In genomic region chr11:62428871-62429601, GRCh38 we compare ENCODE assay signal across 19 cellular contexts. TPM values are rescaled to one million over a fixed set of nuclear protein-coding genes. Genes with fewer than 3 reads are reported as not detected.
A peak's percentile ranks its signal among the peaks of the same experiment; 100 is the strongest.
DNase-seq lines count a peak whose midpoint lies in the region; ATAC-seq and TF ChIP-seq lines count a peak whose summit lies in the region.
"Had no signal": no experiment of that assay in that cellular context is flagged by ENCODE, and none has a peak within 500 bp of the region (broad histone marks: within the 10 kb centered on the region; RNA-seq: fewer than 3 reads in every experiment).

No MANE protein-coding gene starts in this region.

- peaks cover 19% of the 10 kb centered on the region for H3K4me1 ChIP-seq in RWPE2 (ENCODE audit: insufficient read depth, poor library complexity, severe bottlenecking)

- H3K27me3 ChIP-seq in RWPE2 (ENCODE audit: insufficient read depth, poor library complexity, severe bottlenecking) = no peaks in the 10 kb centered on the region
- H3K27me3 ChIP-seq: colonic mucosa had no signal

- no peaks in the 10 kb centered on the region for H3K36me3 ChIP-seq in RWPE2 (ENCODE audit: low read depth)
- H3K36me3 ChIP-seq: colonic mucosa, spleen had no signal

- H3K27ac Mint-ChIP-seq in activated CD8-positive, alpha-beta T cell treated with anti-CD3 and anti-CD28 coated beads, Interleukin-2, amount 10 ng/mL, durations not matched to agents 7 days and 5 days = peak overlapping the region; percentile 6
- no peak overlapping the region for H3K27ac Mint-ChIP-seq in activated CD8-positive, alpha-beta T cell treated with anti-CD3 and anti-CD28 coated beads for 36 hours
- H3K27ac Mint-ChIP-seq in stimulated activated naive CD8-positive, alpha-beta T cell treated with anti-CD3 and anti-CD28 coated beads, Interleukin-15, amount 100 ng/mL, for 72 hours = peak overlapping the region; percentile 57 to 83

- peaks cover 80% of the 10 kb centered on the region for H3K4me1 Mint-ChIP-seq in activated CD8-positive, alpha-beta T cell treated with anti-CD3 and anti-CD28 coated beads, Interleukin-2, amount 10 ng/mL, durations not matched to agents 7 days and 5 days (ENCODE audit: low read depth)
- H3K4me1 Mint-ChIP-seq in activated CD8-positive, alpha-beta T cell treated with anti-CD3 and anti-CD28 coated beads for 36 hours (ENCODE audit: low read depth) = peaks cover 45% of the 10 kb centered on the region
- peaks cover 64% of the 10 kb centered on the region for H3K4me1 Mint-ChIP-seq in stimulated activated naive CD8-positive, alpha-beta T cell treated with anti-CD3 and anti-CD28 coated beads, Interleukin-15, amount 100 ng/mL, for 72 hours

- H3K9me3 Mint-ChIP-seq in activated CD8-positive, alpha-beta T cell treated with anti-CD3 and anti-CD28 coated beads, Interleukin-2, amount 10 ng/mL, durations not matched to agents 7 days and 5 days (ENCODE audit: insufficient read depth) = no peaks in the 10 kb centered on the region
- no peaks in the 10 kb centered on the region for H3K9me3 Mint-ChIP-seq in activated CD8-positive, alpha-beta T cell treated with anti-CD3 and anti-CD28 coated beads for 36 hours
- H3K9me3 Mint-ChIP-seq in stimulated activated naive CD8-positive, alpha-beta T cell treated with anti-CD3 and anti-CD28 coated beads, Interleukin-15, amount 100 ng/mL, for 72 hours = no peaks in the 10 kb centered on the region

- no peak for TF ChIP-seq CTCF in activated CD8-positive, alpha-beta T cell treated with anti-CD3 and anti-CD28 coated beads for 36 hours (IDR thresholded peaks at IDR 0.05)
- TF ChIP-seq CTCF in RWPE2 (IDR thresholded peaks at IDR 0.05; ENCODE audit: poor library complexity, severe bottlenecking) (no peak), fibroblast of villous mesenchyme (IDR thresholded peaks at IDR 0.05; ENCODE audit: insufficient read depth, low read depth, low read length) (no peak)

- intact Hi-C loops in activated CD8-positive, alpha-beta T cell treated with anti-CD3 and anti-CD28 coated beads for 36 hours (cut with micrococcal nuclease) = loop anchor here (5.0 kb wide), 1 partner anchor 128 kb away; no protein-coding TSS in a partner anchor

- no peaks in the 10 kb centered on the region for H3K27me3 Mint-ChIP-seq in activated CD8-positive, alpha-beta T cell treated with anti-CD3 and anti-CD28 coated beads, Interleukin-2, amount 10 ng/mL, durations not matched to agents 7 days and 5 days (ENCODE audit: low read depth)
- H3K27me3 Mint-ChIP-seq in activated CD8-positive, alpha-beta T cell treated with anti-CD3 and anti-CD28 coated beads for 36 hours = peaks cover 4% of the 10 kb centered on the region
- H3K27me3 Mint-ChIP-seq in stimulated activated naive CD8-positive, alpha-beta T cell treated with anti-CD3 and anti-CD28 coated beads, Interleukin-15, amount 100 ng/mL, for 72 hours = peaks cover 9% of the 10 kb centered on the region

- H3K4me3 ChIP-seq in RWPE2 (ENCODE audit: severe bottlenecking) (no peak overlapping the region), fibroblast of villous mesenchyme (ENCODE audit: low read depth, low read length) (no peak overlapping the region)
- H3K4me3 ChIP-seq: colonic mucosa, mucosa of descending colon, spleen had no signal

- CTCF ChIA-PET in activated CD8-positive, alpha-beta T cell treated with anti-CD3 and anti-CD28 coated beads, Interleukin-2, amount 10 ng/mL, durations not matched to agents 7 days and 5 days (lab: Charles Lee) = interaction anchor here (0.9 to 9.3 kb wide), 6 partner anchors 27 to 162 kb away, joined by 3 to 294 read pairs (median 11); partner anchors contain the start of genes AHNAK and TUT1
- CTCF ChIA-PET in activated CD8-positive, alpha-beta T cell treated with anti-CD3 and anti-CD28 coated beads for 36 hours (lab: Charles Lee) = interaction anchor here (0.8 to 11.5 kb wide), 4 partner anchors 34 to 112 kb away, joined by 3 to 186 read pairs (median 6); no protein-coding TSS in a partner anchor

- no peak for DNase-seq in activated CD8-positive, alpha-beta T cell treated with anti-CD3 and anti-CD28 coated beads, Interleukin-2, amount 10 ng/mL, durations not matched to agents 7 days and 5 days
- DNase-seq in activated CD8-positive, alpha-beta T cell treated with anti-CD3 and anti-CD28 coated beads for 36 hours = no peak
- no peak for DNase-seq in RWPE2 (ENCODE audit: low spot score)
- DNase-seq in fibroblast of villous mesenchyme (ENCODE audit: low read depth) = peak; percentile 51
- DNase-seq in stimulated activated naive CD8-positive, alpha-beta T cell treated with anti-CD3 and anti-CD28 coated beads, Interleukin-15, amount 100 ng/mL, for 72 hours = no peak
- DNase-seq in HuH-7 (ENCODE audit: low spot score) = no peak
- DNase-seq in NCI-H128 (lab: John Stamatoyannopoulos, UW; ENCODE audit: unreplicated experiment) = no peak
- no peak for DNase-seq in NCI-H2227 treated with DMSO at 0.1 percent for 48 hours (lab: John Stamatoyannopoulos, UW)
- DNase-seq: activated CD4-positive, CD25-positive, alpha-beta regulatory T cell; activated T-cell treated with anti-CD3 and anti-CD28 coated beads, Interleukin-2, amount 50 U/mL, for 1 hour; aorta; colonic mucosa; mucosa of descending colon; NCI-H187 treated with DMSO at 0.1 percent for 48 hours; NCI-H526 treated with DMSO at 0.1 percent for 48 hours; spleen had no signal

- peak overlapping the region; percentile 84 for H3K27ac ChIP-seq in RWPE2 (ENCODE audit: poor library complexity, severe bottlenecking)
- H3K27ac ChIP-seq: colonic mucosa, epithelial cell of prostate, HL-60 had no signal

- no peak overlapping the region for H3K4me3 Mint-ChIP-seq in activated CD8-positive, alpha-beta T cell treated with anti-CD3 and anti-CD28 coated beads, Interleukin-2, amount 10 ng/mL, durations not matched to agents 7 days and 5 days
- no peak overlapping the region for H3K4me3 Mint-ChIP-seq in activated CD8-positive, alpha-beta T cell treated with anti-CD3 and anti-CD28 coated beads for 36 hours
- no peak overlapping the region for H3K4me3 Mint-ChIP-seq in stimulated activated naive CD8-positive, alpha-beta T cell treated with anti-CD3 and anti-CD28 coated beads, Interleukin-15, amount 100 ng/mL, for 72 hours

- POLR2A ChIA-PET in activated CD8-positive, alpha-beta T cell treated with anti-CD3 and anti-CD28 coated beads, Interleukin-2, amount 10 ng/mL, durations not matched to agents 7 days and 5 days (lab: Charles Lee) = interaction anchor here (0.8 to 2.6 kb wide), 5 partner anchors 58 to 162 kb away, joined by 3 to 10 read pairs (median 3); partner anchors contain the start of gene TUT1
- POLR2A ChIA-PET in activated CD8-positive, alpha-beta T cell treated with anti-CD3 and anti-CD28 coated beads for 36 hours (lab: Charles Lee) = interaction anchor here (0.9 kb wide), 1 partner anchor 8 kb away, joined by 4 read pairs; no protein-coding TSS in a partner anchor

- no peaks in the 10 kb centered on the region for H3K36me3 Mint-ChIP-seq in activated CD8-positive, alpha-beta T cell treated with anti-CD3 and anti-CD28 coated beads, Interleukin-2, amount 10 ng/mL, durations not matched to agents 7 days and 5 days (ENCODE audit: low read depth)
- no peaks in the 10 kb centered on the region for H3K36me3 Mint-ChIP-seq in activated CD8-positive, alpha-beta T cell treated with anti-CD3 and anti-CD28 coated beads for 36 hours (ENCODE audit: low read depth)

- H3K9me3 ChIP-seq in RWPE2 (ENCODE audit: severe bottlenecking) = no peaks in the 10 kb centered on the region
- H3K9me3 ChIP-seq: colonic mucosa, mucosa of descending colon, spleen had no signal

- no peak for ATAC-seq in activated CD8-positive, alpha-beta T cell treated with anti-CD3 and anti-CD28 coated beads, Interleukin-2, amount 10 ng/mL, durations not matched to agents 7 days and 5 days
- no peak for ATAC-seq in activated CD8-positive, alpha-beta T cell treated with anti-CD3 and anti-CD28 coated beads for 36 hours
- ATAC-seq in RWPE2 (ENCODE audit: low read depth) = no peak
- no peak for ATAC-seq in stimulated activated naive CD8-positive, alpha-beta T cell treated with anti-CD3 and anti-CD28 coated beads, Interleukin-15, amount 100 ng/mL, for 72 hours
- ATAC-seq: mucosa of descending colon had no signal

RNA-seq across cellular contexts. Expression of gene SCGB1A1, which starts 10.2 kb away (rescaled TPM):
- not detected for total RNA-seq in activated CD8-positive, alpha-beta T cell treated with anti-CD3 and anti-CD28 coated beads, Interleukin-2, amount 10 ng/mL, durations not matched to agents 7 days and 5 days
- not detected for total RNA-seq in activated CD8-positive, alpha-beta T cell treated with anti-CD3 and anti-CD28 coated beads for 36 hours
- not detected in 2 replicates for total RNA-seq in fibroblast of villous mesenchyme
- total RNA-seq: aorta, glomerular endothelial cell, mucosa of descending colon, spleen had no signal
